ENCODE assay signal across 18 cellular contexts in the genomic region with DNA sequence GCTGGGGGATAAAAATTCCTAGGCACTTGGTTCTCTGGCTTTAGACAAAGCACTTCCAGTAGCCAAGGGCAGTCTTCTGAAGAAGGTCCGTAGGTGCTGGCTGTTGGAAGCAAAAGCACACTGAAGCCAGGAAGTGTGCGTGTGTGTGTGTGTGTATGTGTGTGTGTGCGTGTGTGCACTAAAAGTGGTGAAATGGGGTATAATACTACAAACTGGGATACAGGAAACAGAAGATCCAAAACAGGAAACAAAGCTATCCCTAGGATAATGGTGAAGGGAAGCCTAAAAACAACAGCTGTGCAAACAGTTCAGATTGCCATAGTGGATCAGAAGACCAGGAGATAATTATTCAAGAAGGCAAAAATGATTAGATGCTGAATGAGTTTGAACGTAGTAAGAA.
"Had no signal": no experiment of that assay in that cellular context is flagged by ENCODE, and none has a peak within 500 bp of the region (broad histone marks: within the 10 kb centered on the region; RNA-seq: fewer than 3 reads in every experiment).

No MANE protein-coding gene starts in this region.

- H3K4me3 Mint-ChIP-seq: activated CD4-positive, alpha-beta memory T cell treated with anti-CD3 and anti-CD28 coated beads for 36 hours; activated CD4-positive, alpha-beta T cell treated with anti-CD3 and anti-CD28 coated beads for 36 hours; activated CD8-positive, alpha-beta memory T cell treated with anti-CD3 and anti-CD28 coated beads, Interleukin-2, amount 10 ng/mL, durations not matched to agents 7 days and 5 days; dendritic cell treated with granulocyte-macrophage colony-stimulating factor and Interleukin-4, amounts not matched to agents 40 ng/mL and 50 ng/mL, for 4 days; endodermal cell; natural killer cell; T-helper 17 cell had no signal

- H3K9me3 Mint-ChIP-seq: activated CD4-positive, alpha-beta memory T cell treated with anti-CD3 and anti-CD28 coated beads for 36 hours; dendritic cell treated with granulocyte-macrophage colony-stimulating factor and Interleukin-4, amounts not matched to agents 40 ng/mL and 50 ng/mL, for 4 days; natural killer cell had no signal

- H3K27ac Mint-ChIP-seq: activated CD4-positive, alpha-beta memory T cell treated with anti-CD3 and anti-CD28 coated beads for 36 hours; activated CD4-positive, alpha-beta T cell treated with anti-CD3 and anti-CD28 coated beads for 36 hours; activated CD8-positive, alpha-beta memory T cell treated with anti-CD3 and anti-CD28 coated beads, Interleukin-2, amount 10 ng/mL, durations not matched to agents 7 days and 5 days; dendritic cell treated with granulocyte-macrophage colony-stimulating factor and Interleukin-4, amounts not matched to agents 40 ng/mL and 50 ng/mL, for 4 days; endodermal cell; natural killer cell; T-helper 17 cell had no signal

- H3K36me3 Mint-ChIP-seq: activated CD4-positive, alpha-beta memory T cell treated with anti-CD3 and anti-CD28 coated beads for 36 hours; activated CD8-positive, alpha-beta memory T cell treated with anti-CD3 and anti-CD28 coated beads, Interleukin-2, amount 10 ng/mL, durations not matched to agents 7 days and 5 days; natural killer cell had no signal

- H3K4me1 Mint-ChIP-seq: activated CD4-positive, alpha-beta T cell treated with anti-CD3 and anti-CD28 coated beads for 36 hours; natural killer cell had no signal

- DNase-seq: activated CD4-positive, alpha-beta memory T cell treated with anti-CD3 and anti-CD28 coated beads for 36 hours; activated CD4-positive, alpha-beta T cell treated with anti-CD3 and anti-CD28 coated beads for 36 hours; activated CD8-positive, alpha-beta memory T cell treated with anti-CD3 and anti-CD28 coated beads, Interleukin-2, amount 10 ng/mL, durations not matched to agents 7 days and 5 days; activated naive CD4-positive, alpha-beta T cell treated with anti-CD3 and anti-CD28 coated beads, Interleukin-2, amount 50 U/mL, for 16 hours; activated T-cell treated with anti-CD3 and anti-CD28 coated beads, Interleukin-2, amount 50 U/mL, for 1 hour; endodermal cell; hypothalamus; left ventricle myocardium superior; mesenchymal stem cell; natural killer cell; posterior cingulate gyrus; stimulated activated CD4-positive, alpha-beta T cell treated with anti-CD3 and anti-CD28 coated beads, Interleukin-15, amount 100 ng/mL, for 24 hours; stimulated activated CD4-positive, alpha-beta T cell treated with anti-CD3 and anti-CD28 coated beads, Interleukin-4, amount 100 ng/mL, for 24 hours; stimulated activated naive CD8-positive, alpha-beta T cell treated with anti-CD3 and anti-CD28 coated beads, Interleukin-15, Interleukin-2, amounts not matched to agents 100 U/mL and 50 U/mL, for 24 hours; T-helper 17 cell; transverse colon; WERI-Rb-1 had no signal

- ATAC-seq: activated CD4-positive, alpha-beta T cell treated with anti-CD3 and anti-CD28 coated beads for 36 hours; activated CD8-positive, alpha-beta memory T cell treated with anti-CD3 and anti-CD28 coated beads, Interleukin-2, amount 10 ng/mL, durations not matched to agents 7 days and 5 days; left ventricle myocardium superior; natural killer cell; stimulated activated naive CD8-positive, alpha-beta T cell treated with anti-CD3 and anti-CD28 coated beads, Interleukin-15, Interleukin-2, amounts not matched to agents 100 U/mL and 50 U/mL, for 24 hours; T-helper 17 cell had no signal
